1 cellular context compared by ENCODE assay signal in the genomic region with DNA sequence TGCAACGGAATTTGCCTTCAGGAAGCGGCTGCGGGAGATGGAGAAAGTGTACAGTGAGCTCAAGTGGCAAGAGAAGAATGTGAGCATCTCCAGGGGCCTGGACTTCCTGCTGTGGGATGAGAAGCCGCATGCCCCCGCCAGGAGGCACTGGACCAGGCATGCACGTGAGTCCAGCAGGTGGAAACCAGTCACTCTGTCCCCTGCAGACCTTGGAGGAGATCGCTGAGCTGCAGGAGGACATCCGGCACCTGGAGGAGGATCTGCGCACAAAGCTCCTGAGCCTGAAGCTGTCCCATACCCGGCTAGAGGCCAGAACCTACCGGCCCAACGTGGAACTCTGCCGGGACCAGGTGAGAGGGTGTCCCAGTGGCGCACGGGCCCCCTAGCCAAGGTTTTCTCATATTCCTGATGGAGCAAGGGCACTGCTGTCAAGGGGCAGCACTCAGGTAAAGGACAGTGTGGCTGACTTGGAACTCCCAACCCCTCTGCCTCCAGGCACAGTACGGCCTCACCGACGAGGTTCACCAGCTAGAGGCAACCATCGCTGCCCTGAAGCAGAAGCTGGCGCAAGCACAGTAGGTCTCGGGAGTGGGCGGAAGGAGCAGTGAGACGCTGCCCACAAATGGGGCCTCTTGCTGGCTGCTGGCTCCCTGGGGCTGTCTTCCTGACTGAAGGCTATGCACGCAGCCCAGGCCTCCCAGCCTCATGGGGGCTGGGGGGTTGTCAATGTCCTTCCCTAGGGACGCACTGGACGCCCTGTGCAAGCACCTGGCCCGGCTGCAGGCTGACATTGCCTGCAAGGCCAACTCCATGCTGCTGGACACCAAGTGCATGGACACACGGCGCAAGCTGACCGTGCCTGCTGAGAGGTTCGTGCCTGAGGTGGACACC.
TF ChIP-seq lines count a peak whose summit lies in the region.

No MANE protein-coding gene starts in this region.

TF ChIP-seq in WTC11, 78 proteins besides CTCF, POLR2A, EP300 and RAD21:
- TF ChIP-seq ZNF396 (CRISPR knock-in tag; IDR thresholded peaks at IDR 0.05; ENCODE audit: borderline replicate concordance) (no peak), PRRX2 (CRISPR knock-in tag; IDR thresholded peaks at IDR 0.05) (no peak), ESRRA (CRISPR knock-in tag; IDR thresholded peaks at IDR 0.05; ENCODE audit: borderline replicate concordance) (no peak), TEAD4 (CRISPR knock-in tag; IDR thresholded peaks at IDR 0.05) (no peak), ATF1 (CRISPR knock-in tag; IDR thresholded peaks at IDR 0.05) (no peak), ZNF416 (CRISPR knock-in tag; IDR thresholded peaks at IDR 0.05) (no peak), ZNF232 (CRISPR knock-in tag; IDR thresholded peaks at IDR 0.05) (no peak), SMAD4 (CRISPR knock-in tag; IDR thresholded peaks at IDR 0.05) (no peak), CREB1 (CRISPR knock-in tag; IDR thresholded peaks at IDR 0.05) (no peak), CREM (CRISPR knock-in tag; IDR thresholded peaks at IDR 0.05) (no peak), NFE2L1 (CRISPR knock-in tag; IDR thresholded peaks at IDR 0.05) (no peak)
- TF ChIP-seq, protein P1, sequence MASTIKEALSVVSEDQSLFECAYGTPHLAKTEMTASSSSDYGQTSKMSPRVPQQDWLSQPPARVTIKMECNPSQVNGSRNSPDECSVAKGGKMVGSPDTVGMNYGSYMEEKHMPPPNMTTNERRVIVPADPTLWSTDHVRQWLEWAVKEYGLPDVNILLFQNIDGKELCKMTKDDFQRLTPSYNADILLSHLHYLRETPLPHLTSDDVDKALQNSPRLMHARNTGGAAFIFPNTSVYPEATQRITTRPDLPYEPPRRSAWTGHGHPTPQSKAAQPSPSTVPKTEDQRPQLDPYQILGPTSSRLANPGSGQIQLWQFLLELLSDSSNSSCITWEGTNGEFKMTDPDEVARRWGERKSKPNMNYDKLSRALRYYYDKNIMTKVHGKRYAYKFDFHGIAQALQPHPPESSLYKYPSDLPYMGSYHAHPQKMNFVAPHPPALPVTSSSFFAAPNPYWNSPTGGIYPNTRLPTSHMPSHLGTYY (CRISPR knock-in tag; IDR thresholded peaks at IDR 0.05): no peak
- TF ChIP-seq, protein P2, sequence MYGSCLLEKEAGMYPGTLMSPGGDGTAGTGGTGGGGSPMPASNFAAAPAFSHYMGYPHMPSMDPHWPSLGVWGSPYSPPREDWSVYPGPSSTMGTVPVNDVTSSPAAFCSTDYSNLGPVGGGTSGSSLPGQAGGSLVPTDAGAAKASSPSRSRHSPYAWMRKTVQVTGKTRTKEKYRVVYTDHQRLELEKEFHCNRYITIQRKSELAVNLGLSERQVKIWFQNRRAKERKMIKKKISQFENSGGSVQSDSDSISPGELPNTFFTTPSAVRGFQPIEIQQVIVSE (CRISPR knock-in tag; IDR thresholded peaks at IDR 0.05; ENCODE audit: borderline replicate concordance): no peak
- TF ChIP-seq, protein P3, sequence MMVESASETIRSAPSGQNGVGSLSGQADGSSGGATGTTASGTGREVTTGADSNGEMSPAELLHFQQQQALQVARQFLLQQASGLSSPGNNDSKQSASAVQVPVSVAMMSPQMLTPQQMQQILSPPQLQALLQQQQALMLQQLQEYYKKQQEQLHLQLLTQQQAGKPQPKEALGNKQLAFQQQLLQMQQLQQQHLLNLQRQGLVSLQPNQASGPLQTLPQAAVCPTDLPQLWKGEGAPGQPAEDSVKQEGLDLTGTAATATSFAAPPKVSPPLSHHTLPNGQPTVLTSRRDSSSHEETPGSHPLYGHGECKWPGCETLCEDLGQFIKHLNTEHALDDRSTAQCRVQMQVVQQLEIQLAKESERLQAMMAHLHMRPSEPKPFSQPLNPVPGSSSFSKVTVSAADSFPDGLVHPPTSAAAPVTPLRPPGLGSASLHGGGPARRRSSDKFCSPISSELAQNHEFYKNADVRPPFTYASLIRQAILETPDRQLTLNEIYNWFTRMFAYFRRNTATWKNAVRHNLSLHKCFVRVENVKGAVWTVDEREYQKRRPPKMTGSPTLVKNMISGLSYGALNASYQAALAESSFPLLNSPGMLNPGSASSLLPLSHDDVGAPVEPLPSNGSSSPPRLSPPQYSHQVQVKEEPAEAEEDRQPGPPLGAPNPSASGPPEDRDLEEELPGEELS (CRISPR knock-in tag; IDR thresholded peaks at IDR 0.05): no peak
